In genomic region chr2:180124273-180124881, GRCh38 we compare ENCODE assay signal across 8 cellular contexts.
DNase-seq lines count a peak whose midpoint lies in the region; ATAC-seq and TF ChIP-seq lines count a peak whose summit lies in the region.

No MANE protein-coding gene starts in this region.

- no peak overlapping the region for H3K4me3 Mint-ChIP-seq in stimulated activated effector memory CD8-positive, alpha-beta T cell treated with anti-CD3 and anti-CD28 coated beads, Interleukin-12 subunit alpha, Interleukin-12 subunit beta, amount 100 ng/mL, for 72 hours

- intact Hi-C loops in adrenal gland (cut with DNase I): loop anchor here in 1 of 2 donors (10.0 kb wide), 1 partner anchor 1600 kb away; no protein-coding TSS in a partner anchor

- H3K4me3 ChIP-seq in adrenal gland: no peak overlapping the region
- H3K4me3 ChIP-seq in right atrium auricular region: no peak overlapping the region

- H3K4me1 Mint-ChIP-seq in stimulated activated effector memory CD8-positive, alpha-beta T cell treated with anti-CD3 and anti-CD28 coated beads, Interleukin-12 subunit alpha, Interleukin-12 subunit beta, amount 100 ng/mL, for 72 hours: peaks cover 7% of the 10 kb centered on the region

- H3K9me3 Mint-ChIP-seq in stimulated activated effector memory CD8-positive, alpha-beta T cell treated with anti-CD3 and anti-CD28 coated beads, Interleukin-12 subunit alpha, Interleukin-12 subunit beta, amount 100 ng/mL, for 72 hours: no peaks in the 10 kb centered on the region

- H3K36me3 ChIP-seq in adrenal gland (replicated peaks in 1 of 2) (no peaks in the 10 kb centered on the region), right atrium auricular region (no peaks in the 10 kb centered on the region)

- TF ChIP-seq CTCF in adrenal gland (IDR thresholded peaks at IDR 0.05) (peak; percentile 29 to 58 (median 53)), right atrium auricular region (IDR thresholded peaks at IDR 0.05) (peak; percentile 25 to 72)

- H3K27me3 ChIP-seq in adrenal gland: no peaks in the 10 kb centered on the region
- H3K27me3 ChIP-seq in right atrium auricular region: no peaks in the 10 kb centered on the region

- H3K4me1 ChIP-seq in adrenal gland (replicated peaks in 1 of 2): no peaks in the 10 kb centered on the region
- H3K4me1 ChIP-seq in right atrium auricular region: peaks cover 0 to 4% of the 10 kb centered on the region in 2 donors

- ATAC-seq in GM18907 (IDR thresholded peaks at IDR 0.05; ENCODE audit: unreplicated experiment) (peak; percentile 76), HG03103 (IDR thresholded peaks at IDR 0.05; ENCODE audit: low read depth, unreplicated experiment) (peak; percentile 44)
- ATAC-seq in stimulated activated effector memory CD8-positive, alpha-beta T cell treated with anti-CD3 and anti-CD28 coated beads, Interleukin-12 subunit alpha, Interleukin-12 subunit beta, amount 100 ng/mL, for 72 hours: peak; percentile 33

- H3K27ac Mint-ChIP-seq in stimulated activated effector memory CD8-positive, alpha-beta T cell treated with anti-CD3 and anti-CD28 coated beads, Interleukin-12 subunit alpha, Interleukin-12 subunit beta, amount 100 ng/mL, for 72 hours: no peak overlapping the region

- no peaks in the 10 kb centered on the region for H3K9me3 ChIP-seq in adrenal gland (replicated peaks in 1 of 3)
- no peaks in the 10 kb centered on the region for H3K9me3 ChIP-seq in right atrium auricular region

- H3K27ac ChIP-seq in adrenal gland (no peak overlapping the region), right atrium auricular region (no peak overlapping the region)

- no peak for TF ChIP-seq POLR2A in adrenal gland (IDR thresholded peaks at IDR 0.05)

- no peaks in the 10 kb centered on the region for H3K36me3 Mint-ChIP-seq in stimulated activated effector memory CD8-positive, alpha-beta T cell treated with anti-CD3 and anti-CD28 coated beads, Interleukin-12 subunit alpha, Interleukin-12 subunit beta, amount 100 ng/mL, for 72 hours

- DNase-seq in COLO829 (ENCODE audit: low spot score): peak; percentile 43
- peak; percentile 56 for DNase-seq in NCI-H2196 (lab: John Stamatoyannopoulos, UW; ENCODE audit: unreplicated experiment)
- DNase-seq in adrenal gland: no peak
- DNase-seq in right atrium auricular region (ENCODE audit: low spot score): no peak
- no peak for DNase-seq in stimulated activated effector memory CD8-positive, alpha-beta T cell treated with anti-CD3 and anti-CD28 coated beads, Interleukin-12 subunit alpha, Interleukin-12 subunit beta, amount 100 ng/mL, for 72 hours (ENCODE audit: low spot score in 2 of 2)
- no peak for DNase-seq in activated T-cell treated with anti-CD3 and anti-CD28 coated beads for 4 hours

- WGBS in adrenal gland, 4 donors: 9 to 14% (median 10%) methylated on average over 6 of the region's 6 CpGs

Comparison
In these comparisons a context has a peak if more than half of its experiments do, and no peak if none do; other contexts are left out.
1. DNase-seq: peak in COLO829 (single experiment) and NCI-H2196 (single experiment); none in adrenal gland (0 of 7), right atrium auricular region (single experiment), stimulated activated effector memory CD8-positive, alpha-beta T cell treated with anti-CD3 and anti-CD28 coated beads, Interleukin-12 subunit alpha, Interleukin-12 subunit beta, amount 100 ng/mL, for 72 hours (0 of 2) and activated T-cell treated with anti-CD3 and anti-CD28 coated beads for 4 hours (single experiment).
2. Peak in every context shown above with its lines, with median percentiles within 50 percentile points of each other: ATAC-seq.